20 cellular contexts compared by ENCODE assay signal in the genomic region with DNA sequence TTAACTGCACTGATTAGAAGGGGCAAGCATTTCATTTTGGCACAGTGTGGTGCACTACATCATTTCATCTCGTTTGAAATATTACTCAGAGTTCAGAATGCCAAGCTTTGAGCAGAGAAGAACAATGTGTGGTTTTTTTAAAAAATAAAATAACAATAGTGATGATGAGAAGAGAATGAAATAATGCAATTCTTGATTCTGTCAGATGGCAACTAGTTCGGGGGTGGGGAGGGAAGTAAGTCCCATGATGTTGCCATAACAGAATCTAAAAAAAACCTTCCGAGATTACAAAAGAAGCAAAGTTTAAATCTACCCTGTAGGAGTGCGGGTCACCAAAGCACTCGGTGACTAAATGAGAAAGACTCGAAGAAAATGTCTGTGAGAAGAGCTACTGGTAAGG.
A peak's percentile ranks its signal among the peaks of the same experiment; 100 is the strongest.
DNase-seq lines count a peak whose midpoint lies in the region; ATAC-seq and TF ChIP-seq lines count a peak whose summit lies in the region.
"Had no signal": no experiment of that assay in that cellular context is flagged by ENCODE, and none has a peak within 500 bp of the region (broad histone marks: within the 10 kb centered on the region; RNA-seq: fewer than 3 reads in every experiment).

No MANE protein-coding gene starts in this region.

- TF ChIP-seq CTCF in retinal pigment epithelial cell (conservative IDR thresholded peaks at IDR 0.05; ENCODE audit: low read depth, low read length) (no peak), ovary (IDR thresholded peaks at IDR 0.05) (no peak)

- H3K4me1 ChIP-seq in HUES6 (ENCODE audit: control insufficient read depth, insufficient read depth, low read length) (peaks cover 36% of the 10 kb centered on the region), adipocyte (ENCODE audit: control insufficient read depth, insufficient read depth, low read length) (peaks cover 13% of the 10 kb centered on the region), ovary (ENCODE audit: insufficient read depth) (no peaks in the 10 kb centered on the region)

- H3K4me3 ChIP-seq in HUES6 (ENCODE audit: low read depth, low read length): 0 out of 2 replicates have a peak overlapping the region, but pooled peaks have one; percentile 1
- no peak overlapping the region for H3K4me3 ChIP-seq in adipocyte (ENCODE audit: low read length)
- H3K4me3 ChIP-seq in retinal pigment epithelial cell (ENCODE audit: low read length): no peak overlapping the region
- no peak overlapping the region for H3K4me3 ChIP-seq in ovary
- H3K4me3 ChIP-seq: thoracic aorta had no signal

- no peak for TF ChIP-seq POLR2A in ovary (IDR thresholded peaks at IDR 0.05)

- H3K36me3 ChIP-seq in HUES6 (ENCODE audit: control insufficient read depth, insufficient read depth, low read length): no peaks in the 10 kb centered on the region
- H3K36me3 ChIP-seq in adipocyte (ENCODE audit: control insufficient read depth, insufficient read depth, low read length, severe bottlenecking): no peaks in the 10 kb centered on the region
- H3K36me3 ChIP-seq in ovary: no peaks in the 10 kb centered on the region
- H3K36me3 ChIP-seq: thoracic aorta had no signal

- DNase-seq in adipocyte (ENCODE audit: low read depth) (peak; percentile 87), fibroblast of peridontal ligament (ENCODE audit: extremely low read depth) (peak; percentile 67), retinal pigment epithelial cell (ENCODE audit: low read depth) (peak; percentile 46), DMS153 (lab: John Stamatoyannopoulos, UW) (no peak), ovary (no peak), NCI-H510A (lab: John Stamatoyannopoulos, UW) (no peak)
- DNase-seq: activated CD4-positive, alpha-beta T cell treated with anti-CD3 and anti-CD28 coated beads for 36 hours; activated CD8-positive, alpha-beta memory T cell treated with anti-CD3 and anti-CD28 coated beads, Interleukin-2, amount 50 U/mL, for 4 hours; activated gamma-delta T cell; anterior cingulate cortex; Calu3; cortex of kidney; NCI-H1436 treated with DMSO at 0.1 percent for 48 hours; posterior cingulate gyrus; SHP77; small intestine had no signal

- ATAC-seq in HG02763 (IDR thresholded peaks at IDR 0.05; ENCODE audit: unreplicated experiment): no peak
- ATAC-seq: activated CD4-positive, alpha-beta T cell treated with anti-CD3 and anti-CD28 coated beads for 36 hours had no signal

- H3K9ac ChIP-seq in HUES6 (ENCODE audit: low read length): no peak overlapping the region
- H3K9ac ChIP-seq in adipocyte (ENCODE audit: low read length): no peak overlapping the region
- H3K9ac ChIP-seq: KMS-11 had no signal

- intact Hi-C loops in ovary (cut with DNase I): no loop called here

- 53 to 54% (median 54%) methylated on average over 6 of the region's 6 CpGs for WGBS in ovary, 3 donors

- no peak for TF ChIP-seq EP300 in ovary (IDR thresholded peaks at IDR 0.05)

- H3K9me3 ChIP-seq in HUES6 (ENCODE audit: control insufficient read depth, insufficient read depth, low read depth, low read length) (no peaks in the 10 kb centered on the region), adipocyte (ENCODE audit: control insufficient read depth, low read length) (no peaks in the 10 kb centered on the region), ovary (no peaks in the 10 kb centered on the region)
- H3K9me3 ChIP-seq: thoracic aorta had no signal

- H3K27me3 ChIP-seq in HUES6 (ENCODE audit: control insufficient read depth, insufficient read depth, low read length) (no peaks in the 10 kb centered on the region), adipocyte (replicated peaks; ENCODE audit: control insufficient read depth, insufficient read depth, low read length) (no peaks in the 10 kb centered on the region), ovary (no peaks in the 10 kb centered on the region)

- H3K27ac ChIP-seq in HUES6 (ENCODE audit: low read depth, low read length): 0 out of 2 replicates have a peak overlapping the region, but pooled peaks have one; percentile 14
- H3K27ac ChIP-seq in ovary: no peak overlapping the region
- H3K27ac ChIP-seq: KMS-11, thoracic aorta had no signal

Comparison
In these comparisons a context has a peak if more than half of its experiments do, and no peak if none do; other contexts are left out.
1. DNase-seq: peak in adipocyte (single experiment), fibroblast of peridontal ligament (single experiment) and retinal pigment epithelial cell (single experiment); none in DMS153 (single experiment), ovary (0 of 5) and NCI-H510A (single experiment).